19 cellular contexts compared by ENCODE assay signal in genomic region chr1:193335797-193336428, GRCh38.
DNase-seq lines count a peak whose midpoint lies in the region; ATAC-seq, FAIRE-seq and TF ChIP-seq lines count a peak whose summit lies in the region.
"Had no signal": no experiment of that assay in that cellular context is flagged by ENCODE, and none has a peak within 500 bp of the region (broad histone marks: within the 10 kb centered on the region; RNA-seq: fewer than 3 reads in every experiment).

No MANE protein-coding gene starts in this region.

- no peaks in the 10 kb centered on the region for H3F3A ChIP-seq in smooth muscle cell (ENCODE audit: low read depth)

- TF ChIP-seq CTCF in astrocyte (IDR thresholded peaks at IDR 0.05; ENCODE audit: insufficient read depth, low read depth, low read length): no peak
- no peak for TF ChIP-seq CTCF in gastroesophageal sphincter (IDR thresholded peaks at IDR 0.05)
- no peak for TF ChIP-seq CTCF in smooth muscle cell (IDR thresholded peaks at IDR 0.05; ENCODE audit: borderline replicate concordance, insufficient read depth, poor library complexity, severe bottlenecking)

- H3K36me3 Mint-ChIP-seq in astrocyte (ENCODE audit: low read depth, unreplicated experiment): no peaks in the 10 kb centered on the region

- no peak for TF ChIP-seq EP300 in gastroesophageal sphincter (IDR thresholded peaks at IDR 0.05)

- H3K27ac ChIP-seq in astrocyte (ENCODE audit: low read depth, low read length) (peak overlapping the region; percentile 11), gastroesophageal sphincter (peak overlapping the region in 1 of 4 donors; percentile 43), smooth muscle cell (ENCODE audit: low read depth) (no peak overlapping the region)
- H3K27ac ChIP-seq: foreskin keratinocyte, thoracic aorta had no signal

- H3K4me1 Mint-ChIP-seq in astrocyte (ENCODE audit: low read depth, unreplicated experiment): peaks cover 11% of the 10 kb centered on the region

- ATAC-seq in gastroesophageal sphincter: peak; percentile 28
- no peak for ATAC-seq in esophagus mucosa
- ATAC-seq in GM21367 (IDR thresholded peaks at IDR 0.05; ENCODE audit: unreplicated experiment): no peak
- ATAC-seq: activated naive CD8-positive, alpha-beta T cell treated with anti-CD3 and anti-CD28 coated beads, Interleukin-2, amount 50 U/mL, for 24 hours; activated T-cell treated with anti-CD3 and anti-CD28 coated beads, Interleukin-2, amount 50 U/mL, for 4 hours; CD8-positive, alpha-beta T cell; foreskin keratinocyte; mucosa of descending colon had no signal

- H3K4me1 ChIP-seq in astrocyte (ENCODE audit: insufficient read depth, low read length): peaks cover 8% of the 10 kb centered on the region
- peaks cover 0 to 11% (median 2%) of the 10 kb centered on the region in 3 donors for H3K4me1 ChIP-seq in gastroesophageal sphincter
- peaks cover 35% of the 10 kb centered on the region for H3K4me1 ChIP-seq in skeletal muscle satellite cell (ENCODE audit: control insufficient read depth, insufficient read depth, low read length)
- peaks cover 6% of the 10 kb centered on the region for H3K4me1 ChIP-seq in smooth muscle cell (ENCODE audit: low read depth)

- WGBS in gastroesophageal sphincter (ENCODE audit: low coverage in 1 of 2), 2 donors: 8 to 21% methylated on average over 1 of the region's 1 CpG
- 55% methylated on average over 1 of the region's 1 CpG for WGBS in smooth muscle cell (ENCODE audit: low lambda C conversion rate)

- no peak overlapping the region for H3K4me3 ChIP-seq in astrocyte (ENCODE audit: insufficient read depth, low read depth, low read length)
- no peak overlapping the region for H3K4me3 ChIP-seq in gastroesophageal sphincter
- no peak overlapping the region for H3K4me3 ChIP-seq in skeletal muscle satellite cell (ENCODE audit: low read length)
- H3K4me3 ChIP-seq in smooth muscle cell: no peak overlapping the region
- H3K4me3 ChIP-seq: mucosa of descending colon, thoracic aorta had no signal

- H2AFZ ChIP-seq in astrocyte (ENCODE audit: low read depth, low read length): no peak overlapping the region
- H2AFZ ChIP-seq in smooth muscle cell (ENCODE audit: low read depth): no peak overlapping the region

- no peaks in the 10 kb centered on the region for H4K20me1 ChIP-seq in astrocyte (ENCODE audit: insufficient read depth, low read length)
- H4K20me1 ChIP-seq in smooth muscle cell (ENCODE audit: low read depth): no peaks in the 10 kb centered on the region

- H3K79me2 ChIP-seq in astrocyte (ENCODE audit: insufficient read depth, low read length) (no peaks in the 10 kb centered on the region), smooth muscle cell (ENCODE audit: low read depth) (no peaks in the 10 kb centered on the region)

- H3K27me3 ChIP-seq in astrocyte (ENCODE audit: insufficient read depth, low read length): no peaks in the 10 kb centered on the region
- H3K27me3 ChIP-seq in gastroesophageal sphincter: no peaks in the 10 kb centered on the region
- H3K27me3 ChIP-seq in skeletal muscle satellite cell (ENCODE audit: control insufficient read depth, insufficient read depth, low read length): no peaks in the 10 kb centered on the region
- no peaks in the 10 kb centered on the region for H3K27me3 ChIP-seq in smooth muscle cell (ENCODE audit: low read depth)
- H3K27me3 ChIP-seq: foreskin keratinocyte had no signal

- H3K36me3 ChIP-seq in astrocyte (ENCODE audit: insufficient read depth, low read length): no peaks in the 10 kb centered on the region
- no peaks in the 10 kb centered on the region for H3K36me3 ChIP-seq in gastroesophageal sphincter
- H3K36me3 ChIP-seq in skeletal muscle satellite cell (ENCODE audit: insufficient read depth, low read length): no peaks in the 10 kb centered on the region
- H3K36me3 ChIP-seq in smooth muscle cell (ENCODE audit: low read depth): no peaks in the 10 kb centered on the region
- H3K36me3 ChIP-seq: thoracic aorta had no signal

- H3K9ac ChIP-seq in astrocyte (ENCODE audit: low read length): no peak overlapping the region
- peak overlapping the region; percentile 64 for H3K9ac ChIP-seq in skeletal muscle satellite cell (ENCODE audit: low read depth, low read length)
- H3K9ac ChIP-seq in smooth muscle cell (ENCODE audit: low read depth): no peak overlapping the region

- DNase-seq in GM04503 (ENCODE audit: low read depth): peak; percentile 89
- DNase-seq in astrocyte (ENCODE audit: low read depth): peak; percentile 85
- DNase-seq in smooth muscle cell (lab: John Stamatoyannopoulos, UW; ENCODE audit: unreplicated experiment): no peak
- no peak for DNase-seq in NCI-H526 (lab: John Stamatoyannopoulos, UW)
- DNase-seq: activated CD4-positive, alpha-beta T cell treated with anti-CD3 and anti-CD28 coated beads, Interleukin-2, amount 50 U/mL, for 1 hour; activated naive CD8-positive, alpha-beta T cell treated with anti-CD3 and anti-CD28 coated beads, Interleukin-2, amount 50 U/mL, for 24 hours; activated T-cell treated with anti-CD3 and anti-CD28 coated beads, Interleukin-2, amount 50 U/mL, for 4 hours; CD8-positive, alpha-beta T cell; dermis blood vessel endothelial cell; foreskin keratinocyte; mucosa of descending colon; SHP77 had no signal

- H3K27me3 Mint-ChIP-seq in astrocyte (ENCODE audit: low read depth, unreplicated experiment): no peaks in the 10 kb centered on the region
- H3K27me3 Mint-ChIP-seq: activated naive CD8-positive, alpha-beta T cell treated with anti-CD3 and anti-CD28 coated beads, Interleukin-2, amount 50 U/mL, for 24 hours; progenitor cell of endocrine pancreas had no signal

- H3K27ac Mint-ChIP-seq in astrocyte (ENCODE audit: unreplicated experiment): no peak overlapping the region
- H3K27ac Mint-ChIP-seq: activated naive CD8-positive, alpha-beta T cell treated with anti-CD3 and anti-CD28 coated beads, Interleukin-2, amount 50 U/mL, for 24 hours; CD8-positive, alpha-beta T cell; progenitor cell of endocrine pancreas had no signal

- peak overlapping the region; percentile 8 for H3K4me2 ChIP-seq in astrocyte (ENCODE audit: low read length)
- peak overlapping the region; percentile 36 for H3K4me2 ChIP-seq in skeletal muscle satellite cell (ENCODE audit: low read length)
- H3K4me2 ChIP-seq in smooth muscle cell: no peak overlapping the region

- peak; percentile 9 for FAIRE-seq in astrocyte (lab: Jason Lieb, UNC)
- FAIRE-seq: islet of Langerhans had no signal

- H3K4me3 Mint-ChIP-seq in astrocyte (ENCODE audit: unreplicated experiment): no peak overlapping the region
- H3K4me3 Mint-ChIP-seq: activated naive CD8-positive, alpha-beta T cell treated with anti-CD3 and anti-CD28 coated beads, Interleukin-2, amount 50 U/mL, for 24 hours; activated T-cell treated with anti-CD3 and anti-CD28 coated beads, Interleukin-2, amount 50 U/mL, for 4 hours; CD8-positive, alpha-beta T cell had no signal

- H3K9me3 Mint-ChIP-seq in astrocyte (ENCODE audit: unreplicated experiment): peaks cover 15% of the 10 kb centered on the region

- no peak for TF ChIP-seq POLR2A in gastroesophageal sphincter (IDR thresholded peaks at IDR 0.05)

- H3K9me3 ChIP-seq in astrocyte (ENCODE audit: insufficient read depth, low read depth, low read length) (no peaks in the 10 kb centered on the region), gastroesophageal sphincter (peaks cover 0 to 27% (median 0%) of the 10 kb centered on the region in 3 donors), skeletal muscle satellite cell (replicated peaks; ENCODE audit: low read length) (peaks cover 3% of the 10 kb centered on the region), smooth muscle cell (replicated peaks; ENCODE audit: low read depth) (no peaks in the 10 kb centered on the region)

Comparison
In these comparisons a context has a peak if more than half of its experiments do, and no peak if none do; other contexts are left out.
1. DNase-seq: peak in GM04503 (single experiment) and astrocyte (single experiment); none in smooth muscle cell (single experiment) and NCI-H526 (0 of 2).